10 cellular contexts compared by ENCODE assay signal in genomic region chr14:55448146-55448614, GRCh38. TPM values are rescaled to one million over a fixed set of nuclear protein-coding genes. Genes with fewer than 3 reads are reported as not detected.
DNase-seq lines count a peak whose midpoint lies in the region; ATAC-seq and TF ChIP-seq lines count a peak whose summit lies in the region.
"Had no signal": no experiment of that assay in that cellular context is flagged by ENCODE, and none has a peak within 500 bp of the region (broad histone marks: within the 10 kb centered on the region; RNA-seq: fewer than 3 reads in every experiment).

No MANE protein-coding gene starts in this region.

- intact Hi-C loops in heart right ventricle (cut with DNase I): loop anchor here in 8 of 10 donors (5.0 to 10.0 kb wide), 8 partner anchors 127 to 1027 kb away; partner anchors contain the start of gene KTN1 (in 1 of the 8)
- intact Hi-C loops in activated T-helper 1 cell treated with anti-CD3 and anti-CD28 coated beads, Interleukin-12 subunit alpha, Interleukin-12 subunit beta, Interleukin-2, Interleukin-4 antibody, amounts not matched to agents 30 ng/mL and 10 ng/mL and 1 ng/mL, durations not matched to agents 14 hours and 24 hours and 36 hours (cut with micrococcal nuclease): loop anchor here (10.0 kb wide), 2 partner anchors 207 to 1867 kb away; no protein-coding TSS in a partner anchor
- intact Hi-C loops in right lobe of liver (cut with DNase I): no loop called here

- H3K27ac ChIP-seq in heart right ventricle (peak overlapping the region in 1 of 10 donors; percentile 53), right atrium auricular region (no peak overlapping the region), right lobe of liver (no peak overlapping the region)
- H3K27ac ChIP-seq: upper lobe of left lung had no signal

- H3K4me3 Mint-ChIP-seq in activated T-helper 1 cell treated with anti-CD3 and anti-CD28 coated beads, Interleukin-12 subunit alpha, Interleukin-12 subunit beta, Interleukin-2, Interleukin-4 antibody, amounts not matched to agents 30 ng/mL and 10 ng/mL and 1 ng/mL, durations not matched to agents 14 hours and 24 hours and 36 hours: no peak overlapping the region
- H3K4me3 Mint-ChIP-seq: naive thymus-derived CD4-positive, alpha-beta T cell had no signal

- TF ChIP-seq CTCF in heart right ventricle (IDR thresholded peaks at IDR 0.05): no peak
- no peak for TF ChIP-seq CTCF in right atrium auricular region (IDR thresholded peaks at IDR 0.05)
- no peak for TF ChIP-seq CTCF in fibroblast of pulmonary artery (IDR thresholded peaks at IDR 0.05; ENCODE audit: low read length, missing control alignments)
- TF ChIP-seq CTCF in right lobe of liver (IDR thresholded peaks at IDR 0.05): no peak

- TF ChIP-seq POLR2A in right lobe of liver (IDR thresholded peaks at IDR 0.05): no peak

- H3K4me1 Mint-ChIP-seq in activated T-helper 1 cell treated with anti-CD3 and anti-CD28 coated beads, Interleukin-12 subunit alpha, Interleukin-12 subunit beta, Interleukin-2, Interleukin-4 antibody, amounts not matched to agents 30 ng/mL and 10 ng/mL and 1 ng/mL, durations not matched to agents 14 hours and 24 hours and 36 hours (ENCODE audit: low read depth): peaks cover 18% of the 10 kb centered on the region

- no peaks in the 10 kb centered on the region for H3K27me3 Mint-ChIP-seq in activated T-helper 1 cell treated with anti-CD3 and anti-CD28 coated beads, Interleukin-12 subunit alpha, Interleukin-12 subunit beta, Interleukin-2, Interleukin-4 antibody, amounts not matched to agents 30 ng/mL and 10 ng/mL and 1 ng/mL, durations not matched to agents 14 hours and 24 hours and 36 hours (ENCODE audit: insufficient read depth)

- H3K4me1 ChIP-seq in heart right ventricle (peaks cover 0 to 45% (median 18%) of the 10 kb centered on the region in 9 donors), right atrium auricular region (peaks cover 0 to 35% of the 10 kb centered on the region in 2 donors), right lobe of liver (no peaks in the 10 kb centered on the region)
- H3K4me1 ChIP-seq: upper lobe of left lung had no signal

- no peak overlapping the region for H3K27ac Mint-ChIP-seq in activated T-helper 1 cell treated with anti-CD3 and anti-CD28 coated beads, Interleukin-12 subunit alpha, Interleukin-12 subunit beta, Interleukin-2, Interleukin-4 antibody, amounts not matched to agents 30 ng/mL and 10 ng/mL and 1 ng/mL, durations not matched to agents 14 hours and 24 hours and 36 hours
- H3K27ac Mint-ChIP-seq: naive thymus-derived CD4-positive, alpha-beta T cell had no signal

- no peaks in the 10 kb centered on the region for H3K36me3 Mint-ChIP-seq in activated T-helper 1 cell treated with anti-CD3 and anti-CD28 coated beads, Interleukin-12 subunit alpha, Interleukin-12 subunit beta, Interleukin-2, Interleukin-4 antibody, amounts not matched to agents 30 ng/mL and 10 ng/mL and 1 ng/mL, durations not matched to agents 14 hours and 24 hours and 36 hours (ENCODE audit: low read depth)
- H3K36me3 Mint-ChIP-seq: naive thymus-derived CD4-positive, alpha-beta T cell had no signal

- DNase-seq in heart right ventricle (peak in 1 of 2 donors; percentile 14), right atrium auricular region (ENCODE audit: low spot score) (no peak), RPMI7951 (ENCODE audit: low read depth) (peak; percentile 91), fibroblast of pulmonary artery (ENCODE audit: low read depth) (peak; percentile 92), stromal cell of bone marrow (ENCODE audit: low read depth) (peak; percentile 97), NCI-H2081 treated with DMSO at 0.1 percent for 48 hours (lab: John Stamatoyannopoulos, UW) (no peak), right lobe of liver (no peak)
- DNase-seq in activated T-helper 1 cell treated with anti-CD3 and anti-CD28 coated beads, Interleukin-12 subunit alpha, Interleukin-12 subunit beta, Interleukin-2, Interleukin-4 antibody, amounts not matched to agents 30 ng/mL and 10 ng/mL and 1 ng/mL, durations not matched to agents 14 hours and 24 hours and 36 hours (ENCODE audit: low spot score): no peak

- WGBS in heart right ventricle, 2 donors: 17 to 26% methylated on average over 3 of the region's 3 CpGs
- 33% methylated on average over 2 of the region's 3 CpGs for WGBS in right lobe of liver (ENCODE audit: insufficient coverage, low coverage, low lambda C conversion rate, missing lambda C conversion rate)

- ATAC-seq in heart right ventricle (peak in 5 of 8 donors; percentile 46 to 85 (median 76)), right lobe of liver (no peak)
- ATAC-seq: naive thymus-derived CD4-positive, alpha-beta T cell had no signal

- H3K36me3 ChIP-seq in heart right ventricle: no peaks in the 10 kb centered on the region
- H3K36me3 ChIP-seq in right atrium auricular region: no peaks in the 10 kb centered on the region
- H3K36me3 ChIP-seq in right lobe of liver: no peaks in the 10 kb centered on the region
- H3K36me3 ChIP-seq: upper lobe of left lung had no signal

- no peaks in the 10 kb centered on the region for H3K9me3 Mint-ChIP-seq in activated T-helper 1 cell treated with anti-CD3 and anti-CD28 coated beads, Interleukin-12 subunit alpha, Interleukin-12 subunit beta, Interleukin-2, Interleukin-4 antibody, amounts not matched to agents 30 ng/mL and 10 ng/mL and 1 ng/mL, durations not matched to agents 14 hours and 24 hours and 36 hours
- H3K9me3 Mint-ChIP-seq: naive thymus-derived CD4-positive, alpha-beta T cell had no signal

- H3K9me3 ChIP-seq in heart right ventricle (no peaks in the 10 kb centered on the region), right atrium auricular region (no peaks in the 10 kb centered on the region), right lobe of liver (no peaks in the 10 kb centered on the region)
- H3K9me3 ChIP-seq: upper lobe of left lung had no signal

- H3K27me3 ChIP-seq in heart right ventricle (no peaks in the 10 kb centered on the region), right atrium auricular region (no peaks in the 10 kb centered on the region), right lobe of liver (no peaks in the 10 kb centered on the region)
- H3K27me3 ChIP-seq: upper lobe of left lung had no signal

- H3K4me3 ChIP-seq in heart right ventricle (no peak overlapping the region), right atrium auricular region (no peak overlapping the region), fibroblast of pulmonary artery (replicated peaks; ENCODE audit: low read depth, low read length) (no peak overlapping the region), right lobe of liver (no peak overlapping the region)
- H3K4me3 ChIP-seq: upper lobe of left lung had no signal

RNA-seq across cellular contexts. Expression of gene TBPL2, which starts 7.8 kb away (rescaled TPM):
- total RNA-seq in heart right ventricle (not detected), right atrium auricular region (not detected), right lobe of liver (not detected)
- not detected for polyA plus RNA-seq in heart right ventricle
- total RNA-seq in RPMI7951 (2014; rRNA removed; shearing (Covaris generic)): not detected in 2 replicates
- total RNA-seq in activated T-helper 1 cell treated with anti-CD3 and anti-CD28 coated beads, Interleukin-12 subunit alpha, Interleukin-12 subunit beta, Interleukin-2, Interleukin-4 antibody, amounts not matched to agents 30 ng/mL and 10 ng/mL and 1 ng/mL, durations not matched to agents 14 hours and 24 hours and 36 hours: not detected in 2 replicates
- total RNA-seq: naive thymus-derived CD4-positive, alpha-beta T cell; upper lobe of left lung had no signal
- polyA plus RNA-seq: naive thymus-derived CD4-positive, alpha-beta T cell had no signal

RNA-seq across cellular contexts. Expression of gene ATG14, which starts 36.5 kb away (rescaled TPM):
- total RNA-seq in heart right ventricle (10 to 100 TPM in 9 of 10 donors, 1 to 10 TPM in 1; 8.9 to 18.1 (median 15.3) TPM), right atrium auricular region (10 to 100 TPM in 1 of 2 donors, 1 to 10 TPM in 1; 6.7 to 11.1 TPM), right lobe of liver (1 to 10 TPM; 4.0 to 4.7 (median 4.2) TPM)
- 10 to 100 TPM in 1 of 2 donors, 1 to 10 TPM in 1; 3.5 to 21.9 TPM for polyA plus RNA-seq in heart right ventricle
- 4.1 and 6.8 TPM in 2 replicates for total RNA-seq in RPMI7951 (2014; rRNA removed; shearing (Covaris generic))
- total RNA-seq in activated T-helper 1 cell treated with anti-CD3 and anti-CD28 coated beads, Interleukin-12 subunit alpha, Interleukin-12 subunit beta, Interleukin-2, Interleukin-4 antibody, amounts not matched to agents 30 ng/mL and 10 ng/mL and 1 ng/mL, durations not matched to agents 14 hours and 24 hours and 36 hours: 4.8 and 6.2 TPM in 2 replicates

Comparison
In these comparisons a context has a peak if more than half of its experiments do, and no peak if none do; other contexts are left out.
1. ATAC-seq: peak in heart right ventricle (5 of 8); none in right lobe of liver (0 of 4).
2. DNase-seq: peak in RPMI7951 (single experiment), fibroblast of pulmonary artery (single experiment) and stromal cell of bone marrow (single experiment); none in right atrium auricular region (single experiment), NCI-H2081 treated with DMSO at 0.1 percent for 48 hours (single experiment), activated T-helper 1 cell treated with anti-CD3 and anti-CD28 coated beads, Interleukin-12 subunit alpha, Interleukin-12 subunit beta, Interleukin-2, Interleukin-4 antibody, amounts not matched to agents 30 ng/mL and 10 ng/mL and 1 ng/mL, durations not matched to agents 14 hours and 24 hours and 36 hours (single experiment) and right lobe of liver (0 of 3).
3. intact Hi-C loops: an anchor here in heart right ventricle (5.0 to 10.0 kb wide) and activated T-helper 1 cell treated with anti-CD3 and anti-CD28 coated beads, Interleukin-12 subunit alpha, Interleukin-12 subunit beta, Interleukin-2, Interleukin-4 antibody, amounts not matched to agents 30 ng/mL and 10 ng/mL and 1 ng/mL, durations not matched to agents 14 hours and 24 hours and 36 hours (10.0 kb wide); none called in right lobe of liver.